Comparison of ENCODE assay signal across 23 cellular contexts in genomic region chr10:97013983-97014382, GRCh38.
"Had no signal": no experiment of that assay in that cellular context is flagged by ENCODE, and none has a peak within 500 bp of the region (broad histone marks: within the 10 kb centered on the region; RNA-seq: fewer than 3 reads in every experiment).

No MANE protein-coding gene starts in this region.

- H3K4me1 ChIP-seq: adrenal gland, Peyer's patch had no signal

- H3K4me2 ChIP-seq: SK-N-SH had no signal

- H3K27ac Mint-ChIP-seq: activated CD8-positive, alpha-beta T cell treated with anti-CD3 and anti-CD28 coated beads, Interleukin-2, amount 10 ng/mL, durations not matched to agents 7 days and 5 days; activated naive CD8-positive, alpha-beta T cell had no signal

- H3K36me3 ChIP-seq: adrenal gland, Peyer's patch, SJCRH30 had no signal

- H3K27ac ChIP-seq: adrenal gland, Peyer's patch, RWPE1, SJCRH30 had no signal

- DNase-seq: activated CD4-positive, alpha-beta T cell treated with anti-CD3 and anti-CD28 coated beads for 4 hours; activated CD4-positive, alpha-beta T cell treated with anti-CD3 and anti-CD28 coated beads, Interleukin-2, amount 50 U/mL, for 4 hours; activated CD8-positive, alpha-beta memory T cell treated with anti-CD3 and anti-CD28 coated beads, Interleukin-2, amount 50 U/mL, for 48 hours; activated CD8-positive, alpha-beta T cell treated with anti-CD3 and anti-CD28 coated beads, Interleukin-2, amount 10 ng/mL, durations not matched to agents 7 days and 5 days; activated effector memory CD4-positive, alpha-beta T cell treated with Interleukin-2 at 50 U/mL for 16 hours; activated naive CD4-positive, alpha-beta T cell treated with Interleukin-2 at 50 U/mL for 16 hours; activated T-cell treated with anti-CD3 and anti-CD28 coated beads, Interleukin-2, amount 50 U/mL, for 1 hour; adrenal gland; anterior cingulate cortex; cerebellar nuclear complex; KG1; NCI-H1048; NCI-H146; NCI-H187 treated with DMSO at 0.1 percent for 48 hours; NCI-H2081 treated with DMSO at 0.1 percent for 48 hours; NCI-H226; Peyer's patch; Right ventricle myocardium superior; SJCRH30; SK-N-SH had no signal

- H3K9ac ChIP-seq: SK-N-SH had no signal

- H3K27me3 ChIP-seq: adrenal gland, Peyer's patch, SJCRH30 had no signal

- H3K4me3 Mint-ChIP-seq: activated CD8-positive, alpha-beta T cell treated with anti-CD3 and anti-CD28 coated beads, Interleukin-2, amount 10 ng/mL, durations not matched to agents 7 days and 5 days; activated naive CD8-positive, alpha-beta T cell had no signal

- H3K4me3 ChIP-seq: adrenal gland, Peyer's patch, SJCRH30 had no signal

- ATAC-seq: activated CD4-positive, CD25-positive, alpha-beta regulatory T cell treated with anti-CD3 and anti-CD28 coated beads, Interleukin-2, amount 50 U/mL, for 24 hours; activated CD8-positive, alpha-beta T cell treated with anti-CD3 and anti-CD28 coated beads, Interleukin-2, amount 10 ng/mL, durations not matched to agents 7 days and 5 days had no signal

- H3K36me3 Mint-ChIP-seq: activated naive CD8-positive, alpha-beta T cell had no signal

- H3K27me3 Mint-ChIP-seq: activated naive CD8-positive, alpha-beta T cell had no signal

- H3K9me3 ChIP-seq: adrenal gland, Peyer's patch, SJCRH30, SK-N-SH had no signal
